In the genomic region with DNA sequence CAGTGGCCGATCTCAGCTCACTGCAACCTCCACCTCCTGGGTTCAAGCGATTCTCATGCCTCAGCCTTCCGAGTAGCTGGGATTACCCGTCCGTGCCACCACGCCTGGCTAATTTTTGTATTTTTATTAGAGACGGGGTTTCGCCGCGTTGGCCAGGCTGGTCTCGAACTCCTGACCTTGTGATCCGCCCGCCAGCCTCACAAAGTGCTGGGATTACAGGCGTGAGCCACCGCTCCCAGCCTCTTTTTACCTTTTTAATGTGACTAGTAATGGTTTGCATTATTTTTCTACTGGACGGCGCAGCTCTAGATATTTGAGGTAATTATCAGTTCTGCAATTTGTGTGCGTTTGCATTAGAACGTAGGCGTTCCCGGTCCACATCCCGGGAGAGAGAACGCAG, we compare ENCODE assay signal across 8 cellular contexts. TPM values are rescaled to one million over a fixed set of nuclear protein-coding genes. Genes with fewer than 3 reads are reported as not detected.
A peak's percentile ranks its signal among the peaks of the same experiment; 100 is the strongest.
DNase-seq lines count a peak whose midpoint lies in the region; ATAC-seq and TF ChIP-seq lines count a peak whose summit lies in the region.
"Not testable (repeated sequence)": the region's sequence is repeated elsewhere in the genome, so short reads cannot be mapped to it uniquely, and the experiment has no call there.

No MANE protein-coding gene starts in this region.

- not testable (repeated sequence) for H2BK5ac ChIP-seq in mesendoderm (ENCODE audit: low read length)

- TF ChIP-seq CTCF in DOHH2 (IDR thresholded peaks at IDR 0.05; ENCODE audit: low read depth, low read length, poor library complexity, severe bottlenecking); cardiac fibroblast (IDR thresholded peaks at IDR 0.05; ENCODE audit: low read depth, low read length); gastroesophageal sphincter (IDR thresholded peaks at IDR 0.05); uterus (IDR thresholded peaks at IDR 0.05): not testable (repeated sequence)

- intact Hi-C loops in uterus (cut with DNase I; ENCODE audit: low total_unique reads), result not testable (repeated sequence)

- not testable (repeated sequence) for H4K5ac ChIP-seq in mesendoderm (ENCODE audit: low read length)

- H3K18ac ChIP-seq in mesendoderm (ENCODE audit: low read length), result not testable (repeated sequence)

- not testable (repeated sequence) for H3K27me3 Mint-ChIP-seq in activated CD8-positive, alpha-beta T cell treated with anti-CD3 and anti-CD28 coated beads, Interleukin-2, amount 10 ng/mL, durations not matched to agents 7 days and 5 days (ENCODE audit: low read depth)

- H3K4me1 ChIP-seq in DOHH2 (ENCODE audit: control insufficient read depth, low read length) (peaks cover 18% of the 10 kb centered on the region), gastroesophageal sphincter (peaks cover 2 to 32% (median 9%) of the 10 kb centered on the region in 3 donors)
- H3K4me1 ChIP-seq in NT2/D1 (ENCODE audit: insufficient read depth, insufficient read length); mesendoderm (ENCODE audit: control insufficient read depth, low read depth, low read length); rectal smooth muscle tissue (ENCODE audit: control insufficient read depth, insufficient read depth, low read length); uterus: not testable (repeated sequence)

- H3K23ac ChIP-seq in mesendoderm (ENCODE audit: low read length), result not testable (repeated sequence)

- H3K79me1 ChIP-seq in mesendoderm (ENCODE audit: low read length), result not testable (repeated sequence)

- H3K4me3 ChIP-seq in DOHH2 (ENCODE audit: low read length), result peak overlapping the region; percentile 89
- H3K4me3 ChIP-seq in NT2/D1 (ENCODE audit: insufficient read length, low read depth), result peak overlapping the region; percentile 69
- peak overlapping the region; percentile 71 to 74 for H3K4me3 ChIP-seq in cardiac fibroblast (replicated peaks in 1 of 2; ENCODE audit: low read depth in 2 of 2, low read length in 2 of 2)
- peak overlapping the region; percentile 65 to 82 for H3K4me3 ChIP-seq in gastroesophageal sphincter
- H3K4me3 ChIP-seq in mesendoderm (ENCODE audit: low read length), result not testable (repeated sequence)
- H3K4me3 ChIP-seq in rectal smooth muscle tissue (ENCODE audit: low read length), result peak overlapping the region; percentile 79
- H3K4me3 ChIP-seq in uterus, result peak overlapping the region; percentile 62 to 70

- H3K9me3 Mint-ChIP-seq in activated CD8-positive, alpha-beta T cell treated with anti-CD3 and anti-CD28 coated beads, Interleukin-2, amount 10 ng/mL, durations not matched to agents 7 days and 5 days (ENCODE audit: insufficient read depth), result not testable (repeated sequence)

- not testable (repeated sequence) for ATAC-seq in activated CD8-positive, alpha-beta T cell treated with anti-CD3 and anti-CD28 coated beads, Interleukin-2, amount 10 ng/mL, durations not matched to agents 7 days and 5 days; gastroesophageal sphincter

- not testable (repeated sequence) for H3K9me2 ChIP-seq in DOHH2 (replicated peaks; ENCODE audit: control insufficient read depth, low read length)

- H3K4ac ChIP-seq in mesendoderm (ENCODE audit: low read depth, low read length), result not testable (repeated sequence)

- H2AK5ac ChIP-seq in mesendoderm (ENCODE audit: low read length), result not testable (repeated sequence)

- H3K79me2 ChIP-seq in DOHH2 (ENCODE audit: control insufficient read depth, low read length) (peaks cover 37% of the 10 kb centered on the region), mesendoderm (ENCODE audit: control insufficient read depth, insufficient read depth, low read length) (peaks cover 11% of the 10 kb centered on the region)

- not testable (repeated sequence) for H2BK15ac ChIP-seq in mesendoderm (replicated peaks; ENCODE audit: low read depth)

- H4K20me1 ChIP-seq in DOHH2 (ENCODE audit: control insufficient read depth, insufficient read depth, low read depth, low read length), result not testable (repeated sequence)

- H3K9me3 ChIP-seq in DOHH2 (ENCODE audit: control insufficient read depth, insufficient read depth, low read length); NT2/D1 (ENCODE audit: insufficient read depth, low read length); gastroesophageal sphincter; uterus: not testable (repeated sequence)

- peak overlapping the region; percentile 93 for H3K4me2 ChIP-seq in DOHH2 (ENCODE audit: low read length)
- H3K4me2 ChIP-seq in mesendoderm (ENCODE audit: low read length), result not testable (repeated sequence)

- POLR2A ChIA-PET in activated CD8-positive, alpha-beta T cell treated with anti-CD3 and anti-CD28 coated beads, Interleukin-2, amount 10 ng/mL, durations not matched to agents 7 days and 5 days (lab: Charles Lee), result interaction anchor here (1.2 to 2.3 kb wide), 5 partner anchors 20 to 296 kb away, joined by 4 to 8 read pairs (median 5); partner anchors contain the start of genes C2orf42 and MXD1

- 23 to 28% methylated on average over 12 to 15 of the region's 23 CpGs for WGBS in gastroesophageal sphincter (ENCODE audit: low coverage in 1 of 2), 2 donors
- no CpG with 5 or more reads among the region's 23 CpGs for WGBS in mesendoderm (ENCODE audit: extremely low coverage, insufficient coverage, low lambda C conversion rate)

- peaks cover 35% of the 10 kb centered on the region for H3K36me3 Mint-ChIP-seq in activated CD8-positive, alpha-beta T cell treated with anti-CD3 and anti-CD28 coated beads, Interleukin-2, amount 10 ng/mL, durations not matched to agents 7 days and 5 days (ENCODE audit: low read depth)

- peak overlapping the region; percentile 98 for H3K4me3 Mint-ChIP-seq in activated CD8-positive, alpha-beta T cell treated with anti-CD3 and anti-CD28 coated beads, Interleukin-2, amount 10 ng/mL, durations not matched to agents 7 days and 5 days

- H3K56ac ChIP-seq in mesendoderm (ENCODE audit: low read length), result peak overlapping the region; percentile 54

- H3K27ac Mint-ChIP-seq in activated CD8-positive, alpha-beta T cell treated with anti-CD3 and anti-CD28 coated beads, Interleukin-2, amount 10 ng/mL, durations not matched to agents 7 days and 5 days, result peak overlapping the region; percentile 15

- H3F3A ChIP-seq in DOHH2 (ENCODE audit: control insufficient read depth, insufficient read depth), result not testable (repeated sequence)

- TF ChIP-seq EP300 in gastroesophageal sphincter (IDR thresholded peaks at IDR 0.05), result not testable (repeated sequence)

- H3K4me1 Mint-ChIP-seq in activated CD8-positive, alpha-beta T cell treated with anti-CD3 and anti-CD28 coated beads, Interleukin-2, amount 10 ng/mL, durations not matched to agents 7 days and 5 days (ENCODE audit: low read depth), result peaks cover 42% of the 10 kb centered on the region

- H3K9ac ChIP-seq in NT2/D1 (ENCODE audit: insufficient read length, low read depth) (peak overlapping the region; percentile 32), mesendoderm (ENCODE audit: low read length) (peak overlapping the region; percentile 76)
- not testable (repeated sequence) for H3K9ac ChIP-seq in rectal smooth muscle tissue (ENCODE audit: low read length)

- H3K27ac ChIP-seq in DOHH2 (ENCODE audit: low read depth, low read length); mesendoderm (ENCODE audit: low read depth, low read length); rectal smooth muscle tissue (ENCODE audit: low read depth, low read length): not testable (repeated sequence)
- H3K27ac ChIP-seq in gastroesophageal sphincter, result peak overlapping the region in 3 of 4 donors; percentile 1 to 87 (median 82)
- peak overlapping the region; percentile 82 for H3K27ac ChIP-seq in uterus

- H3K27me3 ChIP-seq in DOHH2 (ENCODE audit: control insufficient read depth, low read length); NT2/D1 (ENCODE audit: insufficient read depth, insufficient read length); gastroesophageal sphincter; mesendoderm (ENCODE audit: insufficient read depth, low read length, poor library complexity); rectal smooth muscle tissue (ENCODE audit: control insufficient read depth, insufficient read depth, low read length); uterus: not testable (repeated sequence)

- H4K8ac ChIP-seq in mesendoderm (ENCODE audit: low read depth, low read length), result not testable (repeated sequence)

- H3K36me3 ChIP-seq in DOHH2 (ENCODE audit: control insufficient read depth, low read length), result peaks cover 52% of the 10 kb centered on the region
- peaks cover 46% of the 10 kb centered on the region for H3K36me3 ChIP-seq in NT2/D1 (ENCODE audit: insufficient read depth, insufficient read length, low read length)
- peaks cover 0 to 45% of the 10 kb centered on the region in 2 donors for H3K36me3 ChIP-seq in gastroesophageal sphincter
- not testable (repeated sequence) for H3K36me3 ChIP-seq in mesendoderm (ENCODE audit: control insufficient read depth, insufficient read depth, low read length); rectal smooth muscle tissue (ENCODE audit: control insufficient read depth, insufficient read depth, low read length); uterus

- not testable (repeated sequence) for TF ChIP-seq POLR2A in gastroesophageal sphincter (IDR thresholded peaks at IDR 0.05); uterus (IDR thresholded peaks at IDR 0.05)

- CTCF ChIA-PET in activated CD8-positive, alpha-beta T cell treated with anti-CD3 and anti-CD28 coated beads, Interleukin-2, amount 10 ng/mL, durations not matched to agents 7 days and 5 days (lab: Charles Lee), result interaction anchor here (1.4 to 3.7 kb wide), 6 partner anchors 13 to 248 kb away, joined by 4 to 20 read pairs (median 4); partner anchors contain the start of gene MXD1

- DNase-seq in NT2/D1 (ENCODE audit: low read depth, low spot score); activated CD8-positive, alpha-beta T cell treated with anti-CD3 and anti-CD28 coated beads, Interleukin-2, amount 10 ng/mL, durations not matched to agents 7 days and 5 days; cardiac fibroblast (ENCODE audit: low read depth in 2 of 2); mesendoderm; uterus: not testable (repeated sequence)

- not testable (repeated sequence) for H2BK120ac ChIP-seq in mesendoderm (ENCODE audit: low read depth, low read length)

RNA-seq across cellular contexts. Expression of gene SNRNP27, which starts 1.0 kb away (rescaled TPM):
- total RNA-seq in activated CD8-positive, alpha-beta T cell treated with anti-CD3 and anti-CD28 coated beads, Interleukin-2, amount 10 ng/mL, durations not matched to agents 7 days and 5 days, result 10 to 100 TPM; 53.0 to 56.0 TPM
- total RNA-seq in gastroesophageal sphincter (10 to 100 TPM; 59.4 to 87.8 (median 75.9) TPM), uterus (10 to 100 TPM in 3 of 4 donors, 1 to 10 TPM in 1; 8.2 to 64.6 (median 49.9) TPM)
- 99.0 TPM for polyA plus RNA-seq in mesendoderm (2013, experiment 1 of 2)
- polyA plus RNA-seq in mesendoderm (2013, experiment 2 of 2), result 97.4 TPM

RNA-seq across cellular contexts. Expression of gene MXD1, which starts 20.2 kb away (rescaled TPM):
- 10 to 100 TPM in 1 of 2 experiments, 1 to 10 TPM in 1; 7.7 to 10.2 TPM for total RNA-seq in activated CD8-positive, alpha-beta T cell treated with anti-CD3 and anti-CD28 coated beads, Interleukin-2, amount 10 ng/mL, durations not matched to agents 7 days and 5 days
- total RNA-seq in gastroesophageal sphincter (10 to 100 TPM; 10.5 to 15.6 (median 13.3) TPM), uterus (10 to 100 TPM in 1 of 4 donors, 1 to 10 TPM in 3; 6.5 to 11.3 (median 8.0) TPM)
- 2.1 TPM for polyA plus RNA-seq in mesendoderm (2013, experiment 1 of 2)
- 1.8 TPM for polyA plus RNA-seq in mesendoderm (2013, experiment 2 of 2)
